In genomic region chr13:45367358-45367757, GRCh38 we compare ENCODE assay signal across 8 cellular contexts. TPM values are rescaled to one million over a fixed set of nuclear protein-coding genes. Genes with fewer than 3 reads are reported as not detected.
DNase-seq lines count a peak whose midpoint lies in the region; ATAC-seq, FAIRE-seq and TF ChIP-seq lines count a peak whose summit lies in the region.

No MANE protein-coding gene starts in this region.

- peaks cover 11% of the 10 kb centered on the region for H3K36me3 Mint-ChIP-seq in activated B cell treated with CpG ODN at 0.5 μM for 24 hours (ENCODE audit: low read depth)
- H3K36me3 Mint-ChIP-seq in naive thymus-derived CD8-positive, alpha-beta T cell: peaks cover 0 to 3% (median 0%) of the 10 kb centered on the region in 3 donors

- TF ChIP-seq POLR2A in H54 (IDR thresholded peaks at IDR 0.05; ENCODE audit: low read depth, low read length): no peak

- FAIRE-seq in H54 (lab: Jason Lieb, UNC): peak; percentile 75

- H3K27me3 ChIP-seq in upper lobe of right lung: no peaks in the 10 kb centered on the region

- POLR2A ChIA-PET in GM10248 (lab: Yijun Ruan, JAX): no interaction called here
- POLR2A ChIA-PET in activated B cell treated with CpG ODN at 0.5 μM for 24 hours (lab: Charles Lee): interaction anchor here (0.6 to 2.7 kb wide), 13 partner anchors 9 to 1489 kb away, joined by 3 to 31 read pairs (median 5); partner anchors contain the start of genes COG3, SLC25A30 and TPT1
- POLR2A ChIA-PET in naive thymus-derived CD8-positive, alpha-beta T cell (lab: Charles Lee): interaction anchor here (0.6 to 8.4 kb wide), 10 partner anchors 19 to 98 kb away, joined by 3 to 78 read pairs (median 4); partner anchors contain the start of genes COG3, SLC25A30 and TPT1

- H3K4me1 ChIP-seq in upper lobe of right lung: peaks cover 11% of the 10 kb centered on the region

- DNase-seq in GM10248 (ENCODE audit: extremely low spot score): peak; percentile 87
- peak; percentile 71 for DNase-seq in H54 (ENCODE audit: insufficient read length, low spot score)
- peak; percentile 91 for DNase-seq in LoVo (ENCODE audit: low spot score)
- DNase-seq in activated B cell treated with CpG ODN at 0.5 μM for 24 hours: peak; percentile 56
- DNase-seq in caudate nucleus (lab: John Stamatoyannopoulos, UW): peak in 34 of 61 donors; percentile 3 to 89 (median 30)
- peak; percentile 63 to 96 (median 86) for DNase-seq in naive thymus-derived CD8-positive, alpha-beta T cell
- DNase-seq in upper lobe of right lung: peak; percentile 69
- no peak for DNase-seq in NCI-H446 treated with DMSO at 0.1 percent for 48 hours (lab: John Stamatoyannopoulos, UW)

- H3K27me3 Mint-ChIP-seq in activated B cell treated with CpG ODN at 0.5 μM for 24 hours: no peaks in the 10 kb centered on the region
- H3K27me3 Mint-ChIP-seq in naive thymus-derived CD8-positive, alpha-beta T cell: no peaks in the 10 kb centered on the region

- CTCF ChIA-PET in GM10248 (lab: Yijun Ruan, JAX): interaction anchor here (1.1 to 5.9 kb wide), 4 partner anchors 28 to 123 kb away, joined by 3 to 35 read pairs (median 3); no protein-coding TSS in a partner anchor
- CTCF ChIA-PET in activated B cell treated with CpG ODN at 0.5 μM for 24 hours (lab: Charles Lee): interaction anchor here (0.8 to 1.5 kb wide), 5 partner anchors 25 to 320 kb away, joined by 3 to 5 read pairs (median 3); no protein-coding TSS in a partner anchor

- H3K4me1 Mint-ChIP-seq in activated B cell treated with CpG ODN at 0.5 μM for 24 hours: peaks cover 32% of the 10 kb centered on the region
- H3K4me1 Mint-ChIP-seq in naive thymus-derived CD8-positive, alpha-beta T cell: peaks cover 28 to 75% (median 61%) of the 10 kb centered on the region in 4 donors

- H3K27ac Mint-ChIP-seq in activated B cell treated with CpG ODN at 0.5 μM for 24 hours: peak overlapping the region; percentile 82
- H3K27ac Mint-ChIP-seq in naive thymus-derived CD8-positive, alpha-beta T cell: peak overlapping the region; percentile 60 to 95 (median 93)

- peaks cover 5% of the 10 kb centered on the region for H3K36me3 ChIP-seq in upper lobe of right lung

- peaks cover 6% of the 10 kb centered on the region for H3K9me3 Mint-ChIP-seq in activated B cell treated with CpG ODN at 0.5 μM for 24 hours
- H3K9me3 Mint-ChIP-seq in naive thymus-derived CD8-positive, alpha-beta T cell: peaks cover 0 to 10% (median 0%) of the 10 kb centered on the region in 9 donors

- no peak overlapping the region for H3K4me3 ChIP-seq in upper lobe of right lung

- ATAC-seq in activated B cell treated with CpG ODN at 0.5 μM for 24 hours (ENCODE audit: low read depth) (peak; percentile 100), upper lobe of right lung (peak; percentile 82)
- ATAC-seq in naive thymus-derived CD8-positive, alpha-beta T cell: peak; percentile 99

- no peaks in the 10 kb centered on the region for H3K9me3 ChIP-seq in upper lobe of right lung

- TF ChIP-seq CTCF in GM10248 (IDR thresholded peaks at IDR 0.05; ENCODE audit: control extremely low read depth, extremely low read depth, low read depth, missing control alignments) (no peak), activated B cell treated with CpG ODN at 0.5 μM for 24 hours (IDR thresholded peaks at IDR 0.05) (no peak), upper lobe of right lung (IDR thresholded peaks at IDR 0.05) (no peak)

- H3K27ac ChIP-seq in caudate nucleus (ENCODE audit: low read depth, low read length) (no peak overlapping the region), upper lobe of right lung (no peak overlapping the region)

- H3K4me3 Mint-ChIP-seq in activated B cell treated with CpG ODN at 0.5 μM for 24 hours: peak overlapping the region; percentile 39
- peak overlapping the region; percentile 32 to 81 (median 71) for H3K4me3 Mint-ChIP-seq in naive thymus-derived CD8-positive, alpha-beta T cell

- intact Hi-C loops in activated B cell treated with CpG ODN at 0.5 μM for 24 hours (cut with micrococcal nuclease): loop anchor here (1.0 kb wide), 3 partner anchors 26 to 97 kb away; partner anchors contain the start of genes COG3, SLC25A30 and TPT1
- intact Hi-C loops in upper lobe of right lung (cut with DNase I): no loop called here

RNA-seq across cellular contexts. Expression of gene TPT1, which starts 26.4 kb away (rescaled TPM):
- total RNA-seq in activated B cell treated with CpG ODN at 0.5 μM for 24 hours (3,880 and 4,323 TPM in 2 replicates), upper lobe of right lung (4,924 TPM)
- total RNA-seq in naive thymus-derived CD8-positive, alpha-beta T cell: over 10,000 TPM; 10,139 to 10,909 TPM
- polyA plus RNA-seq in naive thymus-derived CD8-positive, alpha-beta T cell: 1,000 to 10,000 TPM; 3,681 to 4,532 (median 4,400) TPM

RNA-seq across cellular contexts. Expression of gene SLC25A30, which starts 50.8 kb away (rescaled TPM):
- total RNA-seq in activated B cell treated with CpG ODN at 0.5 μM for 24 hours (19.0 and 19.3 TPM in 2 replicates), upper lobe of right lung (31.4 TPM)
- total RNA-seq in naive thymus-derived CD8-positive, alpha-beta T cell: 10 to 100 TPM; 22.0 to 25.8 TPM
- 1 to 10 TPM; 1.2 to 1.9 (median 1.8) TPM for polyA plus RNA-seq in naive thymus-derived CD8-positive, alpha-beta T cell
